1 cellular context compared by ENCODE assay signal in genomic region chr9:136405481-136405880, GRCh38.
TF ChIP-seq lines count a peak whose summit lies in the region.

No MANE protein-coding gene starts in this region.

TF ChIP-seq in GM12878, 131 proteins besides CTCF, POLR2A, EP300 and RAD21:
- no peak for TF ChIP-seq BRCA1 (IDR thresholded peaks at IDR 0.05; ENCODE audit: low read depth, low read length)
